In genomic region chr3:108352176-108352575, GRCh38 we compare ENCODE assay signal across 22 cellular contexts. TPM values are rescaled to one million over a fixed set of nuclear protein-coding genes. Genes with fewer than 3 reads are reported as not detected.
"Had no signal": no experiment of that assay in that cellular context is flagged by ENCODE, and none has a peak within 500 bp of the region (broad histone marks: within the 10 kb centered on the region; RNA-seq: fewer than 3 reads in every experiment).

No MANE protein-coding gene starts in this region.

- H3K4me1 ChIP-seq: heart left ventricle, spleen, testis, tibial nerve, upper lobe of right lung, vagina had no signal

- H3K4me3 ChIP-seq: dorsolateral prefrontal cortex, heart left ventricle, spleen, testis, tibial nerve, upper lobe of right lung, vagina had no signal

- H3K27ac ChIP-seq: dorsolateral prefrontal cortex, heart left ventricle, spleen, testis, tibial nerve, upper lobe of right lung, vagina had no signal

- FAIRE-seq: frontal cortex had no signal

- DNase-seq: dorsolateral prefrontal cortex; effector CD8-positive, alpha-beta T cell; heart left ventricle; hippocampal formation; mesendoderm; naive B cell; posterior cingulate gyrus; spleen; stimulated activated CD4-positive, alpha-beta T cell treated with anti-CD3 and anti-CD28 coated beads, Interleukin-15, amount 100 ng/mL, for 24 hours; stimulated activated CD4-positive, alpha-beta T cell treated with anti-CD3 and anti-CD28 coated beads, Interleukin-1b, Interleukin-23, amount 100 ng/mL, for 48 hours; stimulated activated CD4-positive, alpha-beta T cell treated with anti-CD3 and anti-CD28 coated beads, Interleukin-4, amount 100 ng/mL, for 24 hours; testis; upper lobe of right lung had no signal

- H3K27me3 ChIP-seq: dorsolateral prefrontal cortex, heart left ventricle, spleen, testis, tibial nerve, upper lobe of right lung, vagina had no signal

- H3K9me3 ChIP-seq: heart left ventricle, testis, tibial nerve, upper lobe of right lung, vagina had no signal

- H3K36me3 ChIP-seq: heart left ventricle, spleen, tibial nerve, upper lobe of right lung, vagina had no signal

RNA-seq across cellular contexts. Expression of gene HHLA2, which starts 55.8 kb away (rescaled TPM):
- total RNA-seq: frontal cortex, glomerular endothelial cell, heart left ventricle, lung microvascular endothelial cell, osteocyte, pulmonary artery endothelial cell, skeletal muscle tissue, vagina had no signal
- polyA plus RNA-seq: esophagus had no signal
